7 cellular contexts compared by ENCODE assay signal in the genomic region with DNA sequence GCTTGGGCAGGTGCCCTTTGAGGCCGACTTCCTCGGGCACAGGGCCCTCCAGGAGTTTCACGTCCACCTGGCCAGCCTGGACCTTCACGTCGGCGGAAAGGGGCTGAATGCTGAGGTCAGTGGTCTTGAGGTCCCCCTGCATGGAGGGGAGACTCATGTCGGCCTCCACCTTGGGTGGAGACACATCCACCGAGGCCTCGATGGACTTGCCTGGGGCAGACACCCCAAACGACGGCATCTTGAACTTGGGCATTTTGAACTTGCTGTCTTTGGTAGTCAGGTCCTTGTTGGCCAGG. TPM values are rescaled to one million over a fixed set of nuclear protein-coding genes. Genes with fewer than 3 reads are reported as not detected.
"Had no signal": no experiment of that assay in that cellular context is flagged by ENCODE, and none has a peak within 500 bp of the region (broad histone marks: within the 10 kb centered on the region; RNA-seq: fewer than 3 reads in every experiment).

No MANE protein-coding gene starts in this region.

- ATAC-seq: GM23338, K562 had no signal

- H3K4me3 Mint-ChIP-seq: GM23338, H9 had no signal

- H3K27ac Mint-ChIP-seq: GM23338, H9 had no signal

- H3K4me3 ChIP-seq: GM23338, K562 had no signal

- DNase-seq: H9, HCEC 1CT, IMR-90 had no signal

- H3K4me1 Mint-ChIP-seq: GM23338, H9 had no signal

RNA-seq across cellular contexts. Expression of gene PLD4, which starts 24.0 kb away (rescaled TPM):
- total RNA-seq: GM23338, H1, H9, HT-29, IMR-90 had no signal
- polyA plus RNA-seq: GM23338, K562 had no signal
